ENCODE assay signal across 17 cellular contexts in the genomic region with DNA sequence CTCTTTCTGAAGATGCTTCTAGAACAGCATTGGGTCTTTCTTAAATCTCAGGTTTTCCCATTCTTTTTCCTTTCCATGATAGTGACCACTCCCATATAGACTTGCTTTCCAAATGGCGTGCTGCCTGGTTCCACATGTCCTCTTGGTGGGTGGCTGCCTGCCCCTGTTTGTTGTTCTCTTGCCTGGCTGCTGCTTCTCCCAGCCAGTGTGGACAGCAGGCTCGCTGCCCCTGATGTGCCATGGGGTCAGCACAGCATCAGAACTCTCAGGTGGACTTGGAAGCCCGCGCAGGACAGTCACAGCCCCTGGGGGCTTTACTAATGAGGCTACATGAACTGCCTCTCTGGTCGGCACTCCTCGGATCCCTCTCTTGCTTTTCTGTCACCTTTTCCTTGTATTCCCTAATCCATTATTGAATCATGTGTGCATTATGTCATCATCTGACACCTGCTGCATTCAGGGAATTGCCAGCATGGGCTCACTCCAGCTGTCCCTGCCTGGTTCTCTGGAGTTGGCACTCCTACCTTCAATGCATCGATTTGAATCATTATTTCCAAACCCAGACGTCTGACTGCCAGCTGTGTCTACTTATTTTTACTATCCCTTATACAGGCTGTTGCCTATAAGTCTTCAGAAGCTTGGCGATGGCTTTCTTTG.
DNase-seq lines count a peak whose midpoint lies in the region; ATAC-seq and TF ChIP-seq lines count a peak whose summit lies in the region.
"Had no signal": no experiment of that assay in that cellular context is flagged by ENCODE, and none has a peak within 500 bp of the region (broad histone marks: within the 10 kb centered on the region; RNA-seq: fewer than 3 reads in every experiment).

No MANE protein-coding gene starts in this region.

- H3K9me3 ChIP-seq in uterus, result no peaks in the 10 kb centered on the region
- H3K9me3 ChIP-seq in right cardiac atrium (ENCODE audit: control insufficient read depth, low read length), result no peaks in the 10 kb centered on the region
- H3K9me3 ChIP-seq: HAP-1 had no signal

- WGBS in right cardiac atrium, result 80% methylated on average over 9 of the region's 9 CpGs

- ATAC-seq in HG03460 (IDR thresholded peaks at IDR 0.05; ENCODE audit: unreplicated experiment), result no peak
- ATAC-seq in GM19328 (IDR thresholded peaks at IDR 0.05; ENCODE audit: unreplicated experiment), result no peak
- ATAC-seq in right cardiac atrium, result no peak
- ATAC-seq: left lobe of liver had no signal

- H3K4me1 ChIP-seq in uterus (no peaks in the 10 kb centered on the region), right cardiac atrium (ENCODE audit: control insufficient read depth, insufficient read depth, low read length) (no peaks in the 10 kb centered on the region)
- H3K4me1 ChIP-seq: HAP-1 had no signal

- in situ Hi-C loops in G401 (cut with HindIII; ENCODE audit: low sequenced_read_pairs), result no loop called here

- H3K27me3 ChIP-seq in uterus (no peaks in the 10 kb centered on the region), right cardiac atrium (ENCODE audit: control insufficient read depth, insufficient read depth) (no peaks in the 10 kb centered on the region)

- H3K27ac ChIP-seq in uterus (no peak overlapping the region), right cardiac atrium (ENCODE audit: low read length) (no peak overlapping the region)
- H3K27ac ChIP-seq: C4-2B had no signal

- no peaks in the 10 kb centered on the region for H3K36me3 ChIP-seq in uterus
- H3K36me3 ChIP-seq: HAP-1 had no signal

- no peak for TF ChIP-seq POLR2A in uterus (IDR thresholded peaks at IDR 0.05)

- no peak for TF ChIP-seq CTCF in uterus (IDR thresholded peaks at IDR 0.05)

- intact Hi-C loops in uterus (cut with DNase I; ENCODE audit: low total_unique reads) (no loop called here), right cardiac atrium (cut with DNase I) (no loop called here)

- DNase-seq in COLO668 (lab: John Stamatoyannopoulos, UW; ENCODE audit: unreplicated experiment) (peak; percentile 78), G401 (ENCODE audit: low spot score) (peak; percentile 59), NCI-H2107 (lab: John Stamatoyannopoulos, UW) (peak; percentile 22), SHP77 treated with DMSO at 0.1 percent for 48 hours (lab: John Stamatoyannopoulos, UW) (peak; percentile 71), uterus (no peak), right cardiac atrium (no peak)
- DNase-seq: activated CD4-positive, alpha-beta T cell treated with anti-CD3 and anti-CD28 coated beads, Interleukin-2, amount 10 ng/mL, durations not matched to agents 24 days and 14 days; activated T-cell treated with anti-CD3 and anti-CD28 coated beads, Interleukin-2, amount 50 U/mL, for 48 hours; naive B cell; SIG-M5; stimulated activated naive CD4-positive, alpha-beta T cell treated with Interleukin-2 at 50 U/mL for 16 hours; SW 1271 had no signal

- H3K4me3 ChIP-seq in uterus, result no peak overlapping the region
- H3K4me3 ChIP-seq in right cardiac atrium (ENCODE audit: low read length), result no peak overlapping the region
- H3K4me3 ChIP-seq: HAP-1 had no signal

Comparison
In these comparisons a context has a peak if more than half of its experiments do, and no peak if none do; other contexts are left out.
1. DNase-seq: peak in COLO668 (single experiment), G401 (single experiment), NCI-H2107 (single experiment) and SHP77 treated with DMSO at 0.1 percent for 48 hours (single experiment); none in uterus (0 of 2) and right cardiac atrium (0 of 3).